ENCODE assay signal across 2 cellular contexts in genomic region chr22:16635442-16635841, GRCh38. TPM values are rescaled to one million over a fixed set of nuclear protein-coding genes. Genes with fewer than 3 reads are reported as not detected.
"Had no signal": no experiment of that assay in that cellular context is flagged by ENCODE, and none has a peak within 500 bp of the region (broad histone marks: within the 10 kb centered on the region; RNA-seq: fewer than 3 reads in every experiment).

No MANE protein-coding gene starts in this region.

RNA-seq across cellular contexts. Expression of gene CCT8L2, which starts 42.8 kb away (rescaled TPM):
- total RNA-seq: G401, GM12878 had no signal
- polyA plus RNA-seq: GM12878 had no signal
